Comparison of ENCODE assay signal across 1 cellular context in genomic region chr16:787978-788398, GRCh38.
TF ChIP-seq lines count a peak whose summit lies in the region.

Gene RPUSD1, minus strand, starts transcription at chr16:788381. Its CDS starts 644 bp downstream, at chr16:787737.

TF ChIP-seq in K562, 482 proteins besides CTCF, POLR2A, EP300 and RAD21 (continued from another document):
- TF ChIP-seq KDM2B (CRISPR knock-in tag; IDR thresholded peaks at IDR 0.05): peak; percentile 81
- 0 out of 4 replicates have a peak, but pooled peaks of 1 of the 2 experiments have one; percentile 19 for TF ChIP-seq UBTF (IDR thresholded peaks at IDR 0.05; ENCODE audit: borderline replicate concordance in 1 of 2, low read depth in 2 of 2, low read length in 2 of 2)
- TF ChIP-seq ZNF431 (CRISPR knock-in tag; IDR thresholded peaks at IDR 0.05): no peak
- peak; percentile 64; the same call in 1 of the 2 replicates for TF ChIP-seq PHF8 (IDR thresholded peaks at IDR 0.05; ENCODE audit: borderline replicate concordance, low read length)
- 0 out of 2 replicates have a peak, but pooled peaks have one; percentile 1 for TF ChIP-seq MYC (IDR thresholded peaks at IDR 0.05; ENCODE audit: low read depth, low read length)
- no peak for TF ChIP-seq MYC (CRISPR knock-in tag; IDR thresholded peaks at IDR 0.05; ENCODE audit: borderline replicate concordance, low read depth)
- TF ChIP-seq IFI16 (CRISPR knock-in tag; IDR thresholded peaks at IDR 0.05): no peak
- TF ChIP-seq RB1 (IDR thresholded peaks at IDR 0.05; ENCODE audit: low read depth): peak; percentile 68
- no peak for TF ChIP-seq ZBTB49 (CRISPR knock-in tag; IDR thresholded peaks at IDR 0.05; ENCODE audit: borderline replicate concordance)
- peak; percentile 49; the same call in 1 of the 2 replicates for TF ChIP-seq ZNF583 (CRISPR knock-in tag; IDR thresholded peaks at IDR 0.05)
- peak; percentile 24; the same call in 1 of the 2 replicates for TF ChIP-seq BHLHE40 (IDR thresholded peaks at IDR 0.05; ENCODE audit: low read length)
- no peak for TF ChIP-seq FOS (IDR thresholded peaks at IDR 0.05; ENCODE audit: extremely low read depth, insufficient read length)
- no peak for TF ChIP-seq ZC3H11A (IDR thresholded peaks at IDR 0.05; ENCODE audit: low read depth, low read length)
- 0 out of 4 replicates have a peak, but pooled peaks of 1 of the 2 experiments have one; percentile 2 for TF ChIP-seq TEAD1 (CRISPR knock-in tag; IDR thresholded peaks at IDR 0.05)
- TF ChIP-seq KDM5B (IDR thresholded peaks at IDR 0.05; ENCODE audit: insufficient replicate concordance, low read depth, low read length): peak; percentile 74
- peak; percentile 71; the same call in 1 of the 2 replicates for TF ChIP-seq ZBTB7A (IDR thresholded peaks at IDR 0.05; ENCODE audit: borderline replicate concordance, control insufficient read depth, low read depth, low read length)
- no peak for TF ChIP-seq EHMT2 (IDR thresholded peaks at IDR 0.05)
- TF ChIP-seq CHD7 (IDR thresholded peaks at IDR 0.05; ENCODE audit: low read depth, low read length): no peak
- peak; percentile 14; the same call in 1 of the 2 replicates for TF ChIP-seq ARID4B (CRISPR knock-in tag; IDR thresholded peaks at IDR 0.05)
- TF ChIP-seq GATAD2B (IDR thresholded peaks at IDR 0.05; ENCODE audit: borderline replicate concordance): 0 out of 2 replicates have a peak, but pooled peaks have one; percentile 17
- TF ChIP-seq SIN3A (IDR thresholded peaks at IDR 0.05; ENCODE audit: borderline replicate concordance in 2 of 2, control insufficient read depth in 1 of 2, low read depth in 2 of 2, low read length in 2 of 2): peak in 1 of 2 experiments; percentile 54; a peak in 1 of 4 replicates
- TF ChIP-seq NRF1 (conservative IDR thresholded peaks at IDR 0.05 in 1 of 2, IDR thresholded peaks at IDR 0.05 in 1 of 2): peak in 1 of 2 experiments; percentile 29; a peak in 1 of 4 replicates
